1 cellular context compared by ENCODE assay signal in genomic region chr20:59007758-59008511, GRCh38.
TF ChIP-seq lines count a peak whose summit lies in the region.

No MANE protein-coding gene starts in this region.

TF ChIP-seq in H1, 55 proteins besides CTCF, POLR2A, EP300 and RAD21:
- no peak for TF ChIP-seq CEBPB (IDR thresholded peaks at IDR 0.05; ENCODE audit: low read depth, low read length)
- TF ChIP-seq NRF1 (IDR thresholded peaks at IDR 0.05; ENCODE audit: low read depth, low read length) = no peak
- TF ChIP-seq SRF (IDR thresholded peaks at IDR 0.05; ENCODE audit: low read depth, low read length) = no peak
- TF ChIP-seq FOSL1 (IDR thresholded peaks at IDR 0.05; ENCODE audit: insufficient read depth, low read depth, low read length) = no peak
- TF ChIP-seq SP2 (IDR thresholded peaks at IDR 0.05; ENCODE audit: low read length) = no peak
- TF ChIP-seq TAF7 (optimal IDR thresholded peaks at IDR 0.05; ENCODE audit: borderline replicate concordance, low read depth, low read length) = no peak
- TF ChIP-seq SP1 (IDR thresholded peaks at IDR 0.05; ENCODE audit: low read depth, low read length) = no peak
- TF ChIP-seq USF2 (IDR thresholded peaks at IDR 0.05; ENCODE audit: low read length) = no peak
- no peak for TF ChIP-seq PHF8 (conservative IDR thresholded peaks at IDR 0.05; ENCODE audit: low read depth, low read length)
- TF ChIP-seq SUZ12 (IDR thresholded peaks at IDR 0.05; ENCODE audit: low read length) = no peak
- TF ChIP-seq TEAD4 (IDR thresholded peaks at IDR 0.05; ENCODE audit: low read depth, low read length) = no peak
- TF ChIP-seq GABPA (IDR thresholded peaks at IDR 0.05; ENCODE audit: borderline replicate concordance, insufficient read depth, low read length) = no peak
- TF ChIP-seq JUND (IDR thresholded peaks at IDR 0.05; ENCODE audit: low read length) = no peak
- no peak for TF ChIP-seq CTBP2 (IDR thresholded peaks at IDR 0.05; ENCODE audit: borderline replicate concordance, insufficient read depth, insufficient read length, low read length)
- TF ChIP-seq KDM1A (IDR thresholded peaks at IDR 0.05; ENCODE audit: borderline replicate concordance, low read length) = no peak
- no peak for TF ChIP-seq POLR2AphosphoS5 (IDR thresholded peaks at IDR 0.05; ENCODE audit: low read depth, low read length)
- TF ChIP-seq CHD2 (IDR thresholded peaks at IDR 0.05; ENCODE audit: low read length) = no peak
